Comparison of ENCODE assay signal across 8 cellular contexts in the genomic region with DNA sequence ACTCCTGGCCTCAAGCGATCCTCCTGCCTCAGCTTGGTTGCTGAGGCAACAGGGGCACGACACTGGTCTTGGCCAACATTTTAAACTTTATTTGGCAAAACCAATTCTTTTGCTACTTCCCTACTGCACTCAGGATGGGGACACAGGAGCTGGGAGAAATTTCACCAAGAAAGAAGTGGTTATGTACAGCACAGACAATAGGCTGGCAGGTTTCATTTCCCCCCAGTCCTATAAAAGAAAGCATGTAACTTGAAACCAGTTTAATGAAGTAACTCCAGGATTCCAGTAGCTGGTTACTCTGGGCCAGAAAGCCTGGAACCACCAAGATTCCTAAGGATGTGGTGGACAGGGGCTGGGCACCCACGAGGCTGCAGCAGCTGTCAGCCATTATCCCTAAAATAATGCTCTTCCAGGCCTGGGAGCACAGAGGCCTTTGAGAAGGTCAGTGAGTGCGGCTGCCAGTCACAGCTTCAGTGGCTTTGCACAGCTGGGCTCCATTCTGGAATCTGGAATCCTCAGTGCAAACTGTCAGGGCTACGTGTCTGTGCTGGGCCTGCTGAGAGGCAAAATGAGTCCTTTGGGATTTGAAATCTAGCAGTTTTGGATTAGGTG.
DNase-seq lines count a peak whose midpoint lies in the region; ATAC-seq and TF ChIP-seq lines count a peak whose summit lies in the region.

No MANE protein-coding gene starts in this region.

- no peak for TF ChIP-seq POLR2A in suprapubic skin (IDR thresholded peaks at IDR 0.05)

- H3K4me3 ChIP-seq in SK-N-MC, result peak overlapping the region; percentile 24
- H3K4me3 ChIP-seq in suprapubic skin, result no peak overlapping the region

- peak; percentile 64 for ATAC-seq in left ventricle myocardium superior
- ATAC-seq in HG02571 (IDR thresholded peaks at IDR 0.05; ENCODE audit: unreplicated experiment), result no peak

- WGBS in suprapubic skin, result 43% methylated on average over 5 of the region's 5 CpGs

- TF ChIP-seq EP300 in suprapubic skin (IDR thresholded peaks at IDR 0.05), result no peak

- intact Hi-C loops in left ventricle myocardium superior (cut with micrococcal nuclease), result loop anchor here (10.0 kb wide), 1 partner anchor 180 kb away; no protein-coding TSS in a partner anchor

- H3K36me3 ChIP-seq in SK-N-MC (ENCODE audit: insufficient read depth, low read length) (no peaks in the 10 kb centered on the region), suprapubic skin (no peaks in the 10 kb centered on the region)

- TF ChIP-seq CTCF in suprapubic skin (IDR thresholded peaks at IDR 0.05) (no peak), GM10266 (IDR thresholded peaks at IDR 0.05; ENCODE audit: control insufficient read depth, insufficient read depth, low read depth, missing control alignments) (no peak)

- peak; percentile 13 for DNase-seq in NCI-H345 (lab: John Stamatoyannopoulos, UW)
- DNase-seq in NCI-H345 treated with DMSO at 0.1 percent for 48 hours (lab: John Stamatoyannopoulos, UW; ENCODE audit: unreplicated experiment), result no peak
- DNase-seq in SK-N-MC (ENCODE audit: low read depth, low spot score), result no peak
- DNase-seq in left ventricle myocardium superior, result peak; percentile 37
- no peak for DNase-seq in suprapubic skin (ENCODE audit: low spot score in 2 of 2)
- no peak for DNase-seq in COLO829 (ENCODE audit: low spot score)
- no peak for DNase-seq in GM10266 (ENCODE audit: extremely low spot score)

- peak overlapping the region; percentile 18 for H3K9ac ChIP-seq in SK-N-MC (ENCODE audit: insufficient read length)

- H3K27ac ChIP-seq in SK-N-MC (no peak overlapping the region), suprapubic skin (peak overlapping the region; percentile 12)

- H3K9me3 ChIP-seq in SK-N-MC (ENCODE audit: low read depth, low read length) (no peaks in the 10 kb centered on the region), suprapubic skin (no peaks in the 10 kb centered on the region)

- H3K27me3 ChIP-seq in suprapubic skin, result no peaks in the 10 kb centered on the region

- H3K4me1 ChIP-seq in suprapubic skin, result peaks cover 12% of the 10 kb centered on the region

Comparison
In these comparisons a context has a peak if more than half of its experiments do, and no peak if none do; other contexts are left out.
1. DNase-seq: peak in NCI-H345 (single experiment) and left ventricle myocardium superior (single experiment); none in NCI-H345 treated with DMSO at 0.1 percent for 48 hours (single experiment), SK-N-MC (single experiment), suprapubic skin (0 of 2), COLO829 (single experiment) and GM10266 (single experiment).